ENCODE assay signal across 16 cellular contexts in genomic region chr2:180991361-180991760, GRCh38. TPM values are rescaled to one million over a fixed set of nuclear protein-coding genes. Genes with fewer than 3 reads are reported as not detected.
DNase-seq lines count a peak whose midpoint lies in the region; ATAC-seq, FAIRE-seq and TF ChIP-seq lines count a peak whose summit lies in the region.
"Had no signal": no experiment of that assay in that cellular context is flagged by ENCODE, and none has a peak within 500 bp of the region (broad histone marks: within the 10 kb centered on the region; RNA-seq: fewer than 3 reads in every experiment).

No MANE protein-coding gene starts in this region.

- H4K20me1 ChIP-seq in Loucy (ENCODE audit: insufficient read depth, low read length, poor library complexity, severe bottlenecking), result no peaks in the 10 kb centered on the region

- no peak overlapping the region for H3K4me3 ChIP-seq in A673 (ENCODE audit: low read depth, low read length, poor library complexity, severe bottlenecking)
- no peak overlapping the region for H3K4me3 ChIP-seq in Loucy (ENCODE audit: low read length, poor library complexity, severe bottlenecking)
- H3K4me3 ChIP-seq in bronchial epithelial cell (ENCODE audit: low read depth, low read length), result no peak overlapping the region
- H3K4me3 ChIP-seq: esophagus muscularis mucosa, lower lobe of right lung had no signal

- H3K4me1 ChIP-seq in A673 (ENCODE audit: insufficient read depth, low read length, poor library complexity, severe bottlenecking), result peaks cover 20% of the 10 kb centered on the region
- H3K4me1 ChIP-seq in Loucy (ENCODE audit: insufficient read depth, low read length, poor library complexity, severe bottlenecking), result no peaks in the 10 kb centered on the region
- H3K4me1 ChIP-seq: lower lobe of right lung had no signal

- no peaks in the 10 kb centered on the region for H3K36me3 ChIP-seq in A673 (ENCODE audit: insufficient read depth, low read length, poor library complexity, severe bottlenecking)
- no peaks in the 10 kb centered on the region for H3K36me3 ChIP-seq in Loucy (ENCODE audit: insufficient read depth, low read length)
- H3K36me3 ChIP-seq in bronchial epithelial cell (ENCODE audit: control insufficient read depth, insufficient read depth, low read length), result peaks cover 2% of the 10 kb centered on the region
- H3K36me3 ChIP-seq: esophagus muscularis mucosa had no signal

- POLR2A ChIA-PET in A673 (lab: Charles Lee; ENCODE audit: low non-redundant PET), result interaction anchor here (0.7 kb wide), 1 partner anchor 404 kb away, joined by 3 read pairs; no protein-coding TSS in a partner anchor
- POLR2A ChIA-PET in HEK293T (lab: Yijun Ruan, JAX), result interaction anchor here (1.1 kb wide), 1 partner anchor 11 kb away, joined by 4 read pairs; the partner anchor contains the start of gene UBE2E3

- peak; percentile 9 for ATAC-seq in GM18498 (IDR thresholded peaks at IDR 0.05; ENCODE audit: unreplicated experiment)
- ATAC-seq: activated T-cell treated with anti-CD3 and anti-CD28 coated beads, Interleukin-2, amount 50 U/mL, for 4 hours; lower lobe of right lung had no signal

- no peaks in the 10 kb centered on the region for H3K9me2 ChIP-seq in Loucy (replicated peaks; ENCODE audit: low read depth, low read length)

- H2AFZ ChIP-seq in Loucy (ENCODE audit: low read length), result no peak overlapping the region

- FAIRE-seq in bronchial epithelial cell (lab: Jason Lieb, UNC), result no peak
- FAIRE-seq: HTR-8/SVneo had no signal

- H3K9me3 ChIP-seq in A673 (ENCODE audit: low read depth, low read length, poor library complexity, severe bottlenecking) (no peaks in the 10 kb centered on the region), Loucy (ENCODE audit: insufficient read depth, low read depth, low read length) (no peaks in the 10 kb centered on the region)
- H3K9me3 ChIP-seq: esophagus muscularis mucosa, lower lobe of right lung had no signal

- H3K79me2 ChIP-seq in Loucy (ENCODE audit: insufficient read depth, low read length), result no peaks in the 10 kb centered on the region

- intact Hi-C loops in A673 (cut with micrococcal nuclease; ENCODE audit: unreplicated experiment), result no loop called here

- H3K27ac ChIP-seq in A673 (ENCODE audit: low read depth, low read length, poor library complexity, severe bottlenecking), result no peak overlapping the region
- H3K27ac ChIP-seq: esophagus muscularis mucosa, lower lobe of right lung had no signal

- TF ChIP-seq CTCF in A673 (conservative IDR thresholded peaks at IDR 0.05; ENCODE audit: low read depth, low read length), result 0 out of 2 replicates have a peak, but pooled peaks have one; percentile 18
- peak; percentile 44; the same call in 1 of the 2 replicates for TF ChIP-seq CTCF in Loucy (conservative IDR thresholded peaks at IDR 0.05; ENCODE audit: low read length)
- TF ChIP-seq CTCF in bronchial epithelial cell (IDR thresholded peaks at IDR 0.05; ENCODE audit: insufficient read depth, low read length, severe bottlenecking), result peak; percentile 9

- BruUV-seq in A673 (replicated peaks; lab: Mats Ljungman, UMichigan), result no TSS peak

- H3K4me2 ChIP-seq in Loucy (ENCODE audit: low read depth, low read length, poor library complexity, severe bottlenecking), result no peak overlapping the region

- H3K9ac ChIP-seq in Loucy (ENCODE audit: low read depth, low read length, poor library complexity, severe bottlenecking), result no peak overlapping the region

- CTCF ChIA-PET in A673 (lab: Charles Lee) (no interaction called here), HEK293T (lab: Yijun Ruan, JAX) (no interaction called here)

- no peaks in the 10 kb centered on the region for H3F3A ChIP-seq in Loucy (ENCODE audit: low read depth)

- DNase-seq in A673 (ENCODE audit: low spot score) (no peak), bronchial epithelial cell (ENCODE audit: low read depth) (no peak), HEK293T (ENCODE audit: extremely low spot score) (no peak), SKM-1 (lab: John Stamatoyannopoulos, UW; ENCODE audit: unreplicated experiment) (no peak), NCI-H1092 (lab: John Stamatoyannopoulos, UW) (no peak), NCI-H1048 (lab: John Stamatoyannopoulos, UW) (no peak)
- DNase-seq: activated CD4-positive, alpha-beta memory T cell treated with anti-CD3 and anti-CD28 coated beads, Interleukin-2, amount 10 ng/mL, durations not matched to agents 7 days and 5 days; activated naive CD8-positive, alpha-beta T cell treated with anti-CD3 and anti-CD28 coated beads, Interleukin-2, amount 10 ng/mL, durations not matched to agents 7 days and 5 days; activated T-cell treated with anti-CD3 and anti-CD28 coated beads, Interleukin-2, amount 50 U/mL, for 4 hours; lower lobe of right lung; NCI-H2081 treated with DMSO at 0.1 percent for 48 hours; NCI-H510A treated with DMSO at 0.1 percent for 48 hours had no signal

- H3K27me3 ChIP-seq in A673 (replicated peaks; ENCODE audit: insufficient read depth, low read depth, low read length, poor library complexity), result no peaks in the 10 kb centered on the region
- H3K27me3 ChIP-seq in Loucy (ENCODE audit: insufficient read depth, low read length, poor library complexity, severe bottlenecking), result no peaks in the 10 kb centered on the region
- H3K27me3 ChIP-seq in bronchial epithelial cell (ENCODE audit: control insufficient read depth, insufficient read depth, low read length), result no peaks in the 10 kb centered on the region
- H3K27me3 ChIP-seq: esophagus muscularis mucosa had no signal

TF ChIP-seq in HEK293T, 16 proteins besides CTCF, POLR2A, EP300 and RAD21:
- TF ChIP-seq TARDBP (IDR thresholded peaks at IDR 0.05), result no peak
- TF ChIP-seq NFRKB (IDR thresholded peaks at IDR 0.05), result no peak
- TF ChIP-seq SUZ12 (IDR thresholded peaks at IDR 0.05), result no peak
- no peak for TF ChIP-seq HDGF (IDR thresholded peaks at IDR 0.05; ENCODE audit: borderline replicate concordance)
- no peak for TF ChIP-seq LEF1 (IDR thresholded peaks at IDR 0.05; ENCODE audit: borderline replicate concordance)
- TF ChIP-seq BHLHE40 (IDR thresholded peaks at IDR 0.05; ENCODE audit: borderline replicate concordance), result no peak

RNA-seq across cellular contexts. Expression of gene UBE2E3, which starts 11.0 kb away (rescaled TPM):
- total RNA-seq in A673 (2021) (93.1 and 103 TPM in 2 replicates), bronchial epithelial cell (26.4 and 27.4 TPM in 2 replicates)
